In the genomic region with DNA sequence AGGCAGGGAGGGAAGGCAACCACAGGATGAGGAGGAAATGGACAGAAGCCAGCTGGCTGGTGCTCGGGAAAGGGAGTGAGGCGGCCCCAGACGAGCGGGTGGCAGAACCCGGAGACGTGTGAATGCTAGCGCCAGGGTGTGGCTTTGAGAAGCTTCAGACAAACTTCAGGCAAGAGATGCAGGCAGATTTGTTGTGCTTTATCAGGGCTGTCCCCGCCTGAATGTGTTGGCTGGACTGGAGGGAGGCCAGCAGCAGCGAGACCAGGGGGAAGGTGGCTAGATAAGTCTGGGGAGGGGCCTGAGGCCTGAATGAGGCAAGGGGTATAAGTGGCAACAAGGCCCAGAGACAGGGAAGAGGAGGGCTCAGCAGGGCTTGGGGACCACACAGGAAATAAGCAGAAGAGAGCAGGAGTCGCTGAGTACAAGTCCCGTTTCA, we compare ENCODE assay signal across 8 cellular contexts. TPM values are rescaled to one million over a fixed set of nuclear protein-coding genes. Genes with fewer than 3 reads are reported as not detected.
DNase-seq lines count a peak whose midpoint lies in the region; ATAC-seq lines count a peak whose summit lies in the region.

No MANE protein-coding gene starts in this region.

- H3K27me3 Mint-ChIP-seq in memory B cell, result no peaks in the 10 kb centered on the region

- peaks cover 11% of the 10 kb centered on the region for H3K36me3 Mint-ChIP-seq in memory B cell

- peak overlapping the region; percentile 24 for H3K4me3 Mint-ChIP-seq in memory B cell

- H3K27ac Mint-ChIP-seq in memory B cell, result peak overlapping the region; percentile 21

- peak; percentile 62 for ATAC-seq in HG03135 (IDR thresholded peaks at IDR 0.05; ENCODE audit: unreplicated experiment)
- ATAC-seq in memory B cell (ENCODE audit: low read depth), result no peak

- in situ Hi-C loops in KBM-7 (cut with MboI; ENCODE audit: low pct_unique_long_range_greater_than_20kb, low sequenced_read_pairs), result no loop called here

- H3K9me3 Mint-ChIP-seq in memory B cell, result no peaks in the 10 kb centered on the region

- DNase-seq in Daoy (ENCODE audit: low read depth) (peak; percentile 70), astrocyte of the hippocampus (ENCODE audit: low read depth, low spot score) (peak; percentile 60), memory B cell (ENCODE audit: low spot score in 2 of 2) (no peak), KBM-7 (no peak), occipital lobe (lab: John Stamatoyannopoulos, UW) (no peak), hypothalamus (lab: John Stamatoyannopoulos, UW) (no peak), NCI-H1092 (lab: John Stamatoyannopoulos, UW) (no peak)

- peaks cover 2% of the 10 kb centered on the region for H3K4me1 Mint-ChIP-seq in memory B cell

RNA-seq across cellular contexts. Expression of gene CAMKK1, which starts 22.0 kb away (rescaled TPM):
- total RNA-seq in Daoy (2014; rRNA removed; shearing (Covaris generic)), result 9.6 and 14.4 TPM in 2 replicates
- total RNA-seq in occipital lobe, result 8.9 TPM

RNA-seq across cellular contexts. Expression of gene NCBP3, which starts 24.8 kb away (rescaled TPM):
- 18.8 and 30.4 TPM in 2 replicates for total RNA-seq in Daoy (2014; rRNA removed; shearing (Covaris generic))
- total RNA-seq in occipital lobe, result 24.5 TPM

RNA-seq across cellular contexts. Expression of gene P2RX1, which starts 45.4 kb away (rescaled TPM):
- total RNA-seq in Daoy (2014; rRNA removed; shearing (Covaris generic)), result not detected in 2 replicates
- total RNA-seq in occipital lobe, result not detected

Comparison
In these comparisons a context has a peak if more than half of its experiments do, and no peak if none do; other contexts are left out.
1. DNase-seq: peak in Daoy (single experiment) and astrocyte of the hippocampus (single experiment); none in memory B cell (0 of 2), KBM-7 (single experiment), occipital lobe (single experiment), hypothalamus (0 of 51) and NCI-H1092 (single experiment).